8 cellular contexts compared by ENCODE assay signal in the genomic region with DNA sequence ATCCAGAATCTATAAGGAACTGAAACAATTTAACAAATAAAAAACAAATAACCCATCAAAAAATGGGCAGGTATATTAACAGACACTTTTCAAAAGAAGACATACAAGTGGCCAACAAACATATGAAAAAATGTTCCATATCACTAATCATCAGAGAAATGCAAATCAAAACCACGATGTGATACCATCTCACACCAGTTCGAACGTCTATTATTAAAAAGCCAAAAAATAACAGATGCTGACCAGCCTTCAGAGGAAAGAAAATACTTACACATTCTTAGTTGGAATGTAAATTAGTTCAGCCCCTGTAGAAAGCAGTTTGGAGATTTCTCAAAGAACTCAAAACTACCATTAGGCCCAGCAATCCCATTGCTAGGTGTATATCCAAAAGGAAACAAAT.
"Had no signal": no experiment of that assay in that cellular context is flagged by ENCODE, and none has a peak within 500 bp of the region (broad histone marks: within the 10 kb centered on the region; RNA-seq: fewer than 3 reads in every experiment).

No MANE protein-coding gene starts in this region.

- DNase-seq: IMR-90, KBM-7, KG1 had no signal

- ATAC-seq: HepG2, K562 had no signal

- FAIRE-seq: HepG2, K562 had no signal

- H3K4me1 Mint-ChIP-seq: IgD-negative memory B cell had no signal

- H3K36me3 Mint-ChIP-seq: IgD-negative memory B cell had no signal

- H3K4me3 ChIP-seq: K562 had no signal

- H3K27ac ChIP-seq: HL-60, KMS-11 had no signal

- H3K4me2 ChIP-seq: KMS-11 had no signal

- H3K9ac ChIP-seq: KMS-11 had no signal

- H3K27ac Mint-ChIP-seq: IgD-negative memory B cell had no signal
